ENCODE assay signal across 21 cellular contexts in genomic region chr5:67178085-67178484, GRCh38. TPM values are rescaled to one million over a fixed set of nuclear protein-coding genes. Genes with fewer than 3 reads are reported as not detected.
DNase-seq lines count a peak whose midpoint lies in the region; ATAC-seq, FAIRE-seq and TF ChIP-seq lines count a peak whose summit lies in the region.
"Had no signal": no experiment of that assay in that cellular context is flagged by ENCODE, and none has a peak within 500 bp of the region (broad histone marks: within the 10 kb centered on the region; RNA-seq: fewer than 3 reads in every experiment).

No MANE protein-coding gene starts in this region.

- H3K4me1 Mint-ChIP-seq in astrocyte (ENCODE audit: low read depth, unreplicated experiment): peaks cover 15% of the 10 kb centered on the region

- peaks cover 10% of the 10 kb centered on the region for H3K4me1 ChIP-seq in astrocyte (ENCODE audit: insufficient read depth, low read length)

- H3K79me2 ChIP-seq in astrocyte (ENCODE audit: insufficient read depth, low read length): no peaks in the 10 kb centered on the region

- H3K36me3 Mint-ChIP-seq in astrocyte (ENCODE audit: low read depth, unreplicated experiment): no peaks in the 10 kb centered on the region

- H3K9me3 ChIP-seq in astrocyte (ENCODE audit: insufficient read depth, low read depth, low read length): no peaks in the 10 kb centered on the region
- H3K9me3 ChIP-seq: mucosa of descending colon had no signal

- no peak overlapping the region for H3K27ac ChIP-seq in astrocyte (ENCODE audit: low read depth, low read length)

- H3K4me3 Mint-ChIP-seq in astrocyte (ENCODE audit: unreplicated experiment): no peak overlapping the region
- H3K4me3 Mint-ChIP-seq: activated CD4-positive, alpha-beta T cell treated with anti-CD3 and anti-CD28 coated beads for 36 hours; CD8-positive, alpha-beta memory T cell had no signal

- no peak for TF ChIP-seq CTCF in astrocyte (IDR thresholded peaks at IDR 0.05; ENCODE audit: insufficient read depth, low read depth, low read length)

- no peak overlapping the region for H3K9ac ChIP-seq in astrocyte (ENCODE audit: low read length)

- no peak overlapping the region for H2AFZ ChIP-seq in astrocyte (ENCODE audit: low read depth, low read length)

- no peak for FAIRE-seq in astrocyte (lab: Jason Lieb, UNC)

- no peaks in the 10 kb centered on the region for H3K36me3 ChIP-seq in astrocyte (ENCODE audit: insufficient read depth, low read length)

- ATAC-seq in activated CD4-positive, CD25-positive, alpha-beta regulatory T cell treated with anti-CD3 and anti-CD28 coated beads, Interleukin-2, amount 50 U/mL, for 24 hours: peak; percentile 27 to 42
- ATAC-seq: activated CD4-positive, alpha-beta T cell treated with anti-CD3 and anti-CD28 coated beads for 36 hours; esophagus mucosa; left ventricle myocardium superior; mucosa of descending colon had no signal

- H3K4me2 ChIP-seq in astrocyte (ENCODE audit: low read length): no peak overlapping the region

- H3K9me3 Mint-ChIP-seq in astrocyte (ENCODE audit: unreplicated experiment): peaks cover 3% of the 10 kb centered on the region

- H4K20me1 ChIP-seq in astrocyte (ENCODE audit: insufficient read depth, low read length): no peaks in the 10 kb centered on the region

- no peak overlapping the region for H3K4me3 ChIP-seq in astrocyte (ENCODE audit: insufficient read depth, low read depth, low read length)
- H3K4me3 ChIP-seq in skeletal muscle cell (ENCODE audit: low read depth, low read length): no peak overlapping the region
- H3K4me3 ChIP-seq: mucosa of descending colon had no signal

- H3K27me3 ChIP-seq in astrocyte (ENCODE audit: insufficient read depth, low read length): no peaks in the 10 kb centered on the region

- H3K27ac Mint-ChIP-seq in astrocyte (ENCODE audit: unreplicated experiment): no peak overlapping the region
- H3K27ac Mint-ChIP-seq: activated CD4-positive, alpha-beta T cell treated with anti-CD3 and anti-CD28 coated beads for 36 hours; activated T-helper 2 cell treated with anti-CD3 and anti-CD28 coated beads, Interferon-gamma antibody, Interleukin-2, Interleukin-4, amounts not matched to agents 10 μg/mL and 5 μg/mL and 100 μg/mL, durations not matched to agents 14 hours and 24 hours and 36 hours had no signal

- H3K27me3 Mint-ChIP-seq in astrocyte (ENCODE audit: low read depth, unreplicated experiment): no peaks in the 10 kb centered on the region
- H3K27me3 Mint-ChIP-seq: activated CD4-positive, alpha-beta T cell treated with anti-CD3 and anti-CD28 coated beads for 36 hours; CD8-positive, alpha-beta memory T cell had no signal

- no peak for DNase-seq in activated CD4-positive, CD25-positive, alpha-beta regulatory T cell (lab: John Stamatoyannopoulos, UW)
- DNase-seq in M059J (ENCODE audit: low read depth) (peak; percentile 11), astrocyte (ENCODE audit: low read depth) (peak; percentile 35), skeletal muscle cell (ENCODE audit: low read depth) (peak; percentile 25), NCI-H2171 treated with DMSO at 0.1 percent for 48 hours (lab: John Stamatoyannopoulos, UW) (no peak), A172 (ENCODE audit: low spot score) (no peak), KG1 (lab: John Stamatoyannopoulos, UW) (no peak)
- DNase-seq: activated CD4-positive, alpha-beta T cell treated with anti-CD3 and anti-CD28 coated beads for 36 hours; caudate nucleus; CD8-positive, alpha-beta memory T cell; DMS79 treated with DMSO at 0.1 percent for 48 hours; effector CD4-positive, alpha-beta T cell; glutamatergic neuron; left ventricle myocardium superior; mucosa of descending colon; NCI-H1092 treated with DMSO at 0.1 percent for 48 hours; NCI-H2081 treated with DMSO at 0.1 percent for 48 hours had no signal

RNA-seq across cellular contexts. Expression of gene CD180, which starts 18.5 kb away (rescaled TPM):
- 0.05 and 0.07 TPM in 2 replicates for total RNA-seq in M059J (2014; rRNA removed; shearing (Covaris generic))
- not detected in 2 replicates for total RNA-seq in astrocyte
- 0.03 and 0.53 TPM in 2 replicates for total RNA-seq in A172 (2014; rRNA removed; shearing (Covaris generic))
- total RNA-seq: renal cortical epithelial cell had no signal

Comparison
In these comparisons a context has a peak if more than half of its experiments do, and no peak if none do; other contexts are left out.
1. DNase-seq: peak in M059J (single experiment), astrocyte (single experiment) and skeletal muscle cell (single experiment); none in activated CD4-positive, CD25-positive, alpha-beta regulatory T cell (0 of 4), NCI-H2171 treated with DMSO at 0.1 percent for 48 hours (single experiment), A172 (single experiment) and KG1 (single experiment).